ENCODE assay signal across 38 cellular contexts in the genomic region with DNA sequence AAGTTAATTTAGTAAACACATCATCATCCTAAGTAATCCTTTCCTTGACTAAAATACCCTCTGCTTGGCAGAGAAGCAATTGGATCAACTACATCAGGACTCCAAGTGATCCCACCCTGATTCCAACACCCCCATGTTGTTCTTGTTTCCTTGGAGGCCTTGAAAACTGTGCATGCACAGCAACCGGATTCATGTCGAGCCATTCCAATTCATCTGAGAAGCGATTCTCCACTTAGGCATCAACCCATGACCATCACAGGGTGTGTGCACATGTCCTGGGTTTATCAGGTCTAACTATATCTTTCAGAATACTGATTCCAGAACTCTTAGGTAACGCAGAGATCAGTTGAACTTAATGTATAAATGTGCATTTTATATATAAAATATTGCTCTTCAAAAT.
"Had no signal": no experiment of that assay in that cellular context is flagged by ENCODE, and none has a peak within 500 bp of the region (broad histone marks: within the 10 kb centered on the region; RNA-seq: fewer than 3 reads in every experiment).

No MANE protein-coding gene starts in this region.

- DNase-seq: activated B cell treated with CpG ODN at 0.5 μM for 24 hours; activated CD4-positive, alpha-beta memory T cell treated with anti-CD3 and anti-CD28 coated beads, Interleukin-2, amount 10 ng/mL, durations not matched to agents 7 days and 5 days; activated CD4-positive, alpha-beta T cell treated with anti-CD3 and anti-CD28 coated beads for 1 hour; activated CD4-positive, alpha-beta T cell treated with anti-CD3 and anti-CD28 coated beads for 48 hours; activated CD8-positive, alpha-beta memory T cell treated with anti-CD3 and anti-CD28 coated beads for 24 hours; activated CD8-positive, alpha-beta memory T cell treated with anti-CD3 and anti-CD28 coated beads, Interleukin-2, amount 10 ng/mL, durations not matched to agents 7 days and 5 days; activated CD8-positive, alpha-beta memory T cell treated with anti-CD3 and anti-CD28 coated beads, Interleukin-2, amount 50 U/mL, for 48 hours; activated effector memory CD4-positive, alpha-beta T cell treated with anti-CD3 and anti-CD28 coated beads, Interleukin-2, amount 50 U/mL, for 16 hours; activated naive CD4-positive, alpha-beta T cell; activated naive CD4-positive, alpha-beta T cell treated with anti-CD3 and anti-CD28 coated beads, Interleukin-2, amount 50 U/mL, for 16 hours; activated naive CD8-positive, alpha-beta T cell treated with anti-CD3 and anti-CD28 coated beads for 36 hours; activated T-cell treated with anti-CD3 and anti-CD28 coated beads, Interleukin-2, amount 50 U/mL, for 72 hours; amniotic stem cell; aorta; IMR-90; NCI-H1092 treated with DMSO at 0.1 percent for 48 hours; NCI-H1417; NCI-H146; NCI-H187; NCI-H2029 treated with DMSO at 0.1 percent for 48 hours; NCI-H2107; NCI-H2171; NCI-H510A; NCI-H526; NCI-H748 treated with DMSO at 0.1 percent for 48 hours; NK-92 treated with Interleukin-12 subunit alpha and Interleukin-12 subunit beta, amount 100 ng/mL, for 24 hours; PC-9; SIG-M5; SW 1271; T-helper 1 cell; T-helper 2 cell; T-helper 9 cell had no signal

- H3K4me2 ChIP-seq: PC-9 had no signal

- H3K36me3 ChIP-seq: breast epithelium had no signal

- H3K4me1 ChIP-seq: breast epithelium had no signal

- ATAC-seq: activated CD8-positive, alpha-beta memory T cell treated with anti-CD3 and anti-CD28 coated beads, Interleukin-2, amount 10 ng/mL, durations not matched to agents 7 days and 5 days; activated T-cell treated with anti-CD3 and anti-CD28 coated beads, Interleukin-2, amount 50 U/mL, for 72 hours; activated T-helper 17 cell treated with anti-CD3 and anti-CD28 coated beads, Interleukin-2, amount 50 U/mL, for 72 hours; K562; Right ventricle myocardium inferior had no signal

- H3K27ac ChIP-seq: breast epithelium, PC-9, RWPE1, VCaP had no signal

- H3K27me3 ChIP-seq: breast epithelium had no signal

- FAIRE-seq: K562 had no signal

- H3K4me3 ChIP-seq: breast epithelium, K562, PC-9 had no signal
